26 cellular contexts compared by ENCODE assay signal in the genomic region with DNA sequence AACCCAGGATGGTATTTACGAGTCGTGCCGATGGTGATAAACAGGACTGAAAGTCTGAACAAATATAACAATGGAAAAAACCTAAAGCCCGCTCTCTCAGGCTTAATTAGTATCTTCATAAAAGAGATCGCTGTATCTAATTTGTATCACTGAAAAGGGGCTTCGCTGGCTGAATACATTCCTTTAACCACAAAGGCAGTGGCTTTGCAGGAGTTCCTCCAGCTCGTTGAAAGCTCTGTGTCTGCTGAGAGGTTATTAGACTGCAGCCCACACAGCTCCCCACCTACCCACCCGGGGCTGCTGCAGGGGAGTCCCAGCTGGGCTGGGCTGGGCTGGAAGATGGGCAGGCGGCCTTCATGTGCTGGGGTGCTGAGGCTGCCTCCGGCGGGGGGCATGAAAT. TPM values are rescaled to one million over a fixed set of nuclear protein-coding genes. Genes with fewer than 3 reads are reported as not detected.
"Had no signal": no experiment of that assay in that cellular context is flagged by ENCODE, and none has a peak within 500 bp of the region (broad histone marks: within the 10 kb centered on the region; RNA-seq: fewer than 3 reads in every experiment).

No MANE protein-coding gene starts in this region.

- H3K27ac ChIP-seq: brain microvascular endothelial cell, coronary artery, dorsolateral prefrontal cortex, gastroesophageal sphincter, parathyroid adenoma, psoas muscle, right atrium auricular region, spleen, testis, transverse colon had no signal

- H3K36me3 ChIP-seq: brain microvascular endothelial cell, gastroesophageal sphincter, right atrium auricular region, spleen, transverse colon had no signal

- H3K4me3 ChIP-seq: coronary artery, dorsolateral prefrontal cortex, gastroesophageal sphincter, psoas muscle, right atrium auricular region, spleen, testis, transverse colon had no signal

- FAIRE-seq: endothelial cell of umbilical vein, keratinocyte had no signal

- DNase-seq: activated CD4-positive, alpha-beta T cell treated with anti-CD3 and anti-CD28 coated beads for 48 hours; activated CD4-positive, alpha-beta T cell treated with anti-CD3 and anti-CD28 coated beads, Interleukin-2, amount 50 U/mL, for 48 hours; activated CD8-positive, alpha-beta memory T cell treated with anti-CD3 and anti-CD28 coated beads for 24 hours; activated effector memory CD4-positive, alpha-beta T cell treated with Interleukin-2 at 50 U/mL for 16 hours; activated naive CD4-positive, alpha-beta T cell treated with Interleukin-2 at 50 U/mL for 16 hours; anterior cingulate cortex; brain microvascular endothelial cell; dorsolateral prefrontal cortex; effector memory CD8-positive, alpha-beta T cell; hippocampal formation; left cardiac atrium; left ventricle myocardium superior; naive B cell; occipital lobe; psoas muscle; spleen; stimulated activated naive CD8-positive, alpha-beta T cell treated with anti-CD3 and anti-CD28 coated beads, Interleukin-15, Interleukin-2, amounts not matched to agents 100 U/mL and 50 U/mL, for 24 hours; transverse colon had no signal

- H3K9me3 ChIP-seq: testis, transverse colon had no signal

- H3K4me1 ChIP-seq: gastroesophageal sphincter, parathyroid adenoma, psoas muscle, right atrium auricular region, spleen, testis, transverse colon had no signal

- H2AFZ ChIP-seq: parathyroid adenoma had no signal

- H3K79me2 ChIP-seq: parathyroid adenoma had no signal

- H3K27me3 ChIP-seq: gastroesophageal sphincter, right atrium auricular region, testis, transverse colon had no signal

- H3K9ac ChIP-seq: parathyroid adenoma had no signal

RNA-seq across cellular contexts. Expression of a gene that starts 15.1 kb away (rescaled TPM):
- total RNA-seq: T-helper 1 cell treated with Interleukin-12 subunit alpha and Interleukin-12 subunit beta and Interleukin-4 antibody, amounts not matched to agents 30 ng/mL and 1 ng/mL, for 36 hours had no signal
